In the genomic region with DNA sequence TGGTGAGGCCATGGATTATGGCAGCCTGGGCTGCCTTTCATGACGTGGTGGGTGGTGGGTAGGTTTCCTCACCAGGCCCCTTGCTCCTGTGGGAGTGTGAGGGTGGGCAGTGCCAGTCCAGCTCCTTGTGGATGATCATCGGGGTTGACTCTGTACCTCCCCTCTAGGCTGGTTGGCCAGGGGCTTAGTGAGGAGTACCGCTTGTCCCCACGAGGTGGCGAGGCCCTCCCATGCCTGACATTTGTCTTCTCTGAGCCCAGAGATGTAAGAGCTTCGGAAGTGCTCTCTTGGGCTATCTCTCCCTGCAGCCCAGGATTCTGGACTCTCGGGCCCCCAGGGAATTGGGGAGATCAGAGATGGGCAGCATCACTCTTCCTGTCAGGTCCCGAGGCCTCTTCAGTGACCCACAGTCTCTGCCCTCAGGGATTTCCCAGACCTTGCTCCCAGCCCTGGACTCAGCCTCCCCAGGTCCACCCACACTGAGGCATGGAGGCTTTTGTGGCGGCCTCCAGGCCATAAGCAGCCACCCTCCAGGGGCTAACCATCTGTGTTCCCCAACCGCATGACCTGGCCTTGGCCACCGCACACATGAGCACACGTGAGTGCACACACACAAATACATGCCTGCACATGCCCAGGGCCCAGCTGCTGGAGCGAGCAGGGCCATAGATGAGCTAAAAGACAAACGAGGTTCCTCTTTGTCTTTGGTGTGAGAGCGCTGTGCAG, we compare ENCODE assay signal across 8 cellular contexts. TPM values are rescaled to one million over a fixed set of nuclear protein-coding genes. Genes with fewer than 3 reads are reported as not detected.
A peak's percentile ranks its signal among the peaks of the same experiment; 100 is the strongest.
DNase-seq lines count a peak whose midpoint lies in the region; ATAC-seq and TF ChIP-seq lines count a peak whose summit lies in the region.

No MANE protein-coding gene starts in this region.

- POLR2A ChIA-PET in activated B cell treated with CpG ODN at 0.5 μM for 24 hours (lab: Charles Lee): no interaction called here

- H3K18ac ChIP-seq in trophoblast cell (ENCODE audit: low read length): no peak overlapping the region

- H3K27me3 Mint-ChIP-seq in activated B cell treated with CpG ODN at 0.5 μM for 24 hours: peaks cover 57% of the 10 kb centered on the region

- H3K4me1 ChIP-seq in trophoblast cell (ENCODE audit: control insufficient read depth in 1 of 2, insufficient read depth in 2 of 2, low read length in 2 of 2): peaks cover 7 to 16% of the 10 kb centered on the region in 2 experiments

- DNase-seq in AG20443 (ENCODE audit: low spot score) (peak; percentile 76), GM13977 (ENCODE audit: low spot score) (peak; percentile 73), NCI-H128 (lab: John Stamatoyannopoulos, UW; ENCODE audit: unreplicated experiment) (peak; percentile 4), activated B cell treated with CpG ODN at 0.5 μM for 24 hours (no peak), fibroblast of the aortic adventitia (ENCODE audit: low read depth) (peak; percentile 65), trophoblast cell (peak; percentile 56 to 79), NCI-H1105 (lab: John Stamatoyannopoulos, UW) (no peak)

- no peak overlapping the region for H3K9ac ChIP-seq in trophoblast cell (ENCODE audit: low read length)

- H2AFZ ChIP-seq in trophoblast cell (ENCODE audit: insufficient read depth, low read length, poor library complexity): no peak overlapping the region

- no CpG with 5 or more reads among the region's 15 CpGs for WGBS in trophoblast cell (ENCODE audit: extremely low coverage, insufficient coverage, insufficient read length)

- H3K4me3 ChIP-seq in fibroblast of the aortic adventitia (ENCODE audit: low read depth, low read length) (no peak overlapping the region), trophoblast cell (ENCODE audit: low read depth, low read length) (no peak overlapping the region)

- TF ChIP-seq CTCF in GM13977 (IDR thresholded peaks at IDR 0.05; ENCODE audit: extremely low read depth, insufficient read depth, missing control alignments) (peak; percentile 76), activated B cell treated with CpG ODN at 0.5 μM for 24 hours (IDR thresholded peaks at IDR 0.05) (no peak), fibroblast of the aortic adventitia (IDR thresholded peaks at IDR 0.05; ENCODE audit: insufficient read depth, low read length) (peak; percentile 80)

- H3K36me3 Mint-ChIP-seq in activated B cell treated with CpG ODN at 0.5 μM for 24 hours (ENCODE audit: low read depth): no peaks in the 10 kb centered on the region

- H2AK5ac ChIP-seq in trophoblast cell (ENCODE audit: low read length): no peak overlapping the region

- H3K79me1 ChIP-seq in trophoblast cell (ENCODE audit: low read length): no peaks in the 10 kb centered on the region

- H3K79me2 ChIP-seq in trophoblast cell (ENCODE audit: control insufficient read depth, insufficient read depth, low read length, poor library complexity): no peaks in the 10 kb centered on the region

- CTCF ChIA-PET in activated B cell treated with CpG ODN at 0.5 μM for 24 hours (lab: Charles Lee): interaction anchor here (1.5 to 5.3 kb wide), 7 partner anchors 14 to 283 kb away, joined by 3 to 41 read pairs (median 4); a partner anchor contains a TSS

- H3K4me1 Mint-ChIP-seq in activated B cell treated with CpG ODN at 0.5 μM for 24 hours: no peaks in the 10 kb centered on the region

- no peaks in the 10 kb centered on the region for H3K27me3 ChIP-seq in trophoblast cell (ENCODE audit: insufficient read depth, low read length)

- no peak overlapping the region for H2BK5ac ChIP-seq in trophoblast cell (ENCODE audit: low read depth, low read length, poor library complexity)

- no peak overlapping the region for H2BK12ac ChIP-seq in trophoblast cell (ENCODE audit: low read length)

- no peak overlapping the region for H4K12ac ChIP-seq in trophoblast cell (ENCODE audit: low read depth, low read length)

- in situ Hi-C loops in GM13977 (cut with MboI; ENCODE audit: low pct_unique_long_range_greater_than_20kb, low sequenced_read_pairs, unreplicated experiment): no loop called here

- no peak overlapping the region for H3K4me3 Mint-ChIP-seq in activated B cell treated with CpG ODN at 0.5 μM for 24 hours

- no peak overlapping the region for H2BK120ac ChIP-seq in trophoblast cell (ENCODE audit: insufficient read depth, low read length, poor library complexity)

- no peak overlapping the region for H3K27ac Mint-ChIP-seq in activated B cell treated with CpG ODN at 0.5 μM for 24 hours

- intact Hi-C loops in activated B cell treated with CpG ODN at 0.5 μM for 24 hours (cut with micrococcal nuclease): loop anchor here (2.0 to 5.0 kb wide), 3 partner anchors 41 to 177 kb away; a partner anchor contains a TSS

- no peak overlapping the region for H3K23ac ChIP-seq in trophoblast cell (ENCODE audit: low read length)

- no peaks in the 10 kb centered on the region for H3K36me3 ChIP-seq in trophoblast cell (ENCODE audit: control insufficient read depth in 1 of 2, insufficient read depth in 2 of 2, low read length in 2 of 2)

- H4K91ac ChIP-seq in trophoblast cell (ENCODE audit: low read depth, low read length): no peak overlapping the region

- H3K4ac ChIP-seq in trophoblast cell (ENCODE audit: low read depth, low read length): no peak overlapping the region

- H3K27ac ChIP-seq in trophoblast cell (ENCODE audit: low read depth, low read length): no peak overlapping the region

- H3K14ac ChIP-seq in trophoblast cell (ENCODE audit: low read length): no peak overlapping the region

- H3K9me3 Mint-ChIP-seq in activated B cell treated with CpG ODN at 0.5 μM for 24 hours: no peaks in the 10 kb centered on the region

- H3K4me2 ChIP-seq in trophoblast cell (ENCODE audit: low read length): no peak overlapping the region

- peak; percentile 67 for ATAC-seq in HG02678 (IDR thresholded peaks at IDR 0.05; ENCODE audit: unreplicated experiment)
- peak; percentile 74 for ATAC-seq in activated B cell treated with CpG ODN at 0.5 μM for 24 hours (ENCODE audit: low read depth)

- no peak overlapping the region for H4K8ac ChIP-seq in trophoblast cell (ENCODE audit: low read depth, low read length)

- H3K9me3 ChIP-seq in trophoblast cell (ENCODE audit: insufficient read depth, low read depth, low read length): no peaks in the 10 kb centered on the region

RNA-seq across cellular contexts. Expression of a gene that starts 6.5 kb away (rescaled TPM):
- total RNA-seq in activated B cell treated with CpG ODN at 0.5 μM for 24 hours (0.29 and 0.31 TPM in 2 replicates), fibroblast of the aortic adventitia (ENCODE audit: low replicate concordance) (14.3 and 58.3 TPM in 2 replicates)
- 4.7 and 4.9 TPM in 2 replicates for polyA plus RNA-seq in trophoblast cell (2013)

RNA-seq across cellular contexts. Expression of a gene that starts 23.6 kb away (rescaled TPM):
- total RNA-seq in activated B cell treated with CpG ODN at 0.5 μM for 24 hours (0.22 TPM in 1 of 2 replicates, not detected in the other), fibroblast of the aortic adventitia (ENCODE audit: low replicate concordance) (not detected in 2 replicates)
- polyA plus RNA-seq in trophoblast cell (2013): 0.05 TPM in 1 of 2 replicates, not detected in the other

Comparison
In these comparisons a context has a peak if more than half of its experiments do, and no peak if none do; other contexts are left out.
1. DNase-seq: peak in AG20443 (single experiment), GM13977 (single experiment), NCI-H128 (single experiment), fibroblast of the aortic adventitia (single experiment) and trophoblast cell (2 of 2); none in activated B cell treated with CpG ODN at 0.5 μM for 24 hours (single experiment) and NCI-H1105 (single experiment).
2. RNA of a gene that starts 6.5 kb away (total RNA-seq): 14.3 to 58.3 TPM in fibroblast of the aortic adventitia; 0.29 to 0.31 TPM in activated B cell treated with CpG ODN at 0.5 μM for 24 hours; every median in the first group is over 10 times any median in the second.